ENCODE assay signal across 1 cellular context in the genomic region with DNA sequence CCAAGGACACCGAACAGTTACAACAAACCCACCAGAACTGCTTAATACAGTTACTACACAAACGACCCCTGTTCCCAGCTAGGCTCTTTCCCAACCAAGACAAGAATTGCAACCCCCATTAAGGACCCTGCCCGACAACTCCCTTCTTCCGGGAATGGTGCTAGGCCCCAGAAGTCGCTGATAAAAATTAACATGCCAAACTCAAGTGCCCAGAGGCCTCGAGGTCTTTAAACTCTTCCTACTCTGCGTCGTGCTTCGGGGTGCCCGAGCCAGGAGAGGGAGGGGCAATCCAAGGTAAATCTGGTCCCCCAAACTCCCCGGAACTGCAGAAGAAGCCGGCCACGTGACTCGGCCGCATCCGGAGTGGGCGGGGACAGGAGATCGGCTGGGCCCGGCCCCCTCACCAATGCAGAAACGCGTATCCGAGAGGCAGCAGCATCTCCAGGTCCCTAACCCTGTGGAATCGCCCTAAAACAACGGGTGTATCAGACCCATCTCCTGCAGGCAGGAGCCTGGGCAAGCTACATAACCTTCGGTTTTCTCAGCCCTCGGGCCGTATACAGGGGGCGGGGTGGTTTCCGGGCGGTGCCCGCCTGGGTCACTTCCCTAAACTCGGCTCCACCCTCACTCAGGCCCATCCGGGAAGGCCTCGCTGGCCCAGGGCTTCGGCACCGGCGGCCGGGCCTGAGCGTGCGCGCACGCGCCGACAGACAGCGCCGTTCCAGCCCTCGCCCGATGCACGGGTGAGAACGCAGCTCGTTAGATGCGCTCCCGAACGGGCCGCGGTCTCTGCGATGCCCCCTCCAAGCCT.
TF ChIP-seq lines count a peak whose summit lies in the region.

No MANE protein-coding gene starts in this region.

TF ChIP-seq in HepG2, 621 proteins besides CTCF, POLR2A, EP300 and RAD21 (continued from another document and continues in another):
- TF ChIP-seq ZUFSP (CRISPR knock-in tag; IDR thresholded peaks at IDR 0.05; ENCODE audit: borderline replicate concordance) (no peak), ZNF878 (CRISPR knock-in tag; IDR thresholded peaks at IDR 0.05) (0 out of 2 replicates have a peak, but pooled peaks have one; percentile 32), HOXA5 (CRISPR knock-in tag; IDR thresholded peaks at IDR 0.05) (0 out of 2 replicates have a peak, but pooled peaks have one; percentile 40), RBM39 (IDR thresholded peaks at IDR 0.05; ENCODE audit: low read depth, low read length, poor library complexity, severe bottlenecking) (peak; percentile 39), RFX5 (IDR thresholded peaks at IDR 0.05; ENCODE audit: low read depth, low read length) (no peak), POGZ (CRISPR knock-in tag; IDR thresholded peaks at IDR 0.05) (peak; percentile 46; the same call in 1 of the 2 replicates), MIER3 (CRISPR knock-in tag; IDR thresholded peaks at IDR 0.05; ENCODE audit: borderline replicate concordance) (no peak), ZNF484 (CRISPR knock-in tag; IDR thresholded peaks at IDR 0.05; ENCODE audit: borderline replicate concordance, low read depth) (peak; percentile 68; the same call in 1 of the 2 replicates), KDM6A (CRISPR knock-in tag; IDR thresholded peaks at IDR 0.05; ENCODE audit: low read depth) (no peak), ZNF296 (CRISPR knock-in tag; conservative IDR thresholded peaks at IDR 0.05) (peak; percentile 73; the same call in 1 of the 2 replicates), ZNF160 (CRISPR knock-in tag; IDR thresholded peaks at IDR 0.05) (no peak), CCDC6 (CRISPR knock-in tag; IDR thresholded peaks at IDR 0.05) (no peak), KAT7 (CRISPR knock-in tag; IDR thresholded peaks at IDR 0.05; ENCODE audit: borderline replicate concordance) (peak; percentile 71; the same call in 1 of the 2 replicates), ZSCAN9 (CRISPR knock-in tag; IDR thresholded peaks at IDR 0.05; ENCODE audit: borderline replicate concordance) (0 out of 2 replicates have a peak, but pooled peaks have one; percentile 23), PRPF4 (IDR thresholded peaks at IDR 0.05; ENCODE audit: low read depth, low read length, poor library complexity, severe bottlenecking) (no peak), SIN3A (IDR thresholded peaks at IDR 0.05; ENCODE audit: borderline replicate concordance, low read depth, low read length) (peak; percentile 88; the same call in 1 of the 2 replicates), HDAC2 (CRISPR knock-in tag; IDR thresholded peaks at IDR 0.05) (peak; percentile 27; the same call in 1 of the 2 replicates), ZNF547 (CRISPR knock-in tag; IDR thresholded peaks at IDR 0.05) (0 out of 2 replicates have a peak, but pooled peaks have one; percentile 6), PHF20 (CRISPR knock-in tag; IDR thresholded peaks at IDR 0.05) (peak; percentile 54), JARID2 (CRISPR knock-in tag; IDR thresholded peaks at IDR 0.05; ENCODE audit: insufficient replicate concordance) (peak; percentile 66), ZFP36L1 (CRISPR knock-in tag; IDR thresholded peaks at IDR 0.05) (no peak), NFKB2 (CRISPR knock-in tag; IDR thresholded peaks at IDR 0.05; ENCODE audit: borderline replicate concordance) (peak; percentile 44; the same call in 1 of the 2 replicates), SPEN (CRISPR knock-in tag; IDR thresholded peaks at IDR 0.05; ENCODE audit: low read depth) (peak; percentile 78), DBP (CRISPR knock-in tag; IDR thresholded peaks at IDR 0.05; ENCODE audit: not compliant biosample characterization) (no peak), DRAP1 (CRISPR knock-in tag; IDR thresholded peaks at IDR 0.05) (peak; percentile 28; the same call in 1 of the 2 replicates), FIP1L1 (IDR thresholded peaks at IDR 0.05; ENCODE audit: borderline replicate concordance, insufficient read depth, low read depth, low read length) (no peak), POLR2AphosphoS5 (IDR thresholded peaks at IDR 0.05; ENCODE audit: low read depth, low read length) (0 out of 2 replicates have a peak, but pooled peaks have one; percentile 23), ZFAT (CRISPR knock-in tag; conservative IDR thresholded peaks at IDR 0.05) (0 out of 2 replicates have a peak, but pooled peaks have one; percentile 53), ZNF331 (CRISPR knock-in tag; IDR thresholded peaks at IDR 0.05) (0 out of 2 replicates have a peak, but pooled peaks have one; percentile 8), ZNF800 (CRISPR knock-in tag; IDR thresholded peaks at IDR 0.05) (peak; percentile 84), POLR2G (IDR thresholded peaks at IDR 0.05; ENCODE audit: low read depth, low read length) (peak; percentile 55; the same call in 1 of the 2 replicates), GABPA (IDR thresholded peaks at IDR 0.05; ENCODE audit: low read depth, low read length) (no peak), GABPA (CRISPR knock-in tag; IDR thresholded peaks at IDR 0.05; ENCODE audit: low read depth) (peak; percentile 82), GATAD1 (CRISPR knock-in tag; IDR thresholded peaks at IDR 0.05) (peak; percentile 68), BHLHE40 (IDR thresholded peaks at IDR 0.05; ENCODE audit: low read length) (peak; percentile 47; the same call in 1 of the 2 replicates), ZFYVE20 (CRISPR knock-in tag; IDR thresholded peaks at IDR 0.05; ENCODE audit: borderline replicate concordance, low read depth) (0 out of 2 replicates have a peak, but pooled peaks have one; percentile 66), MTERF4 (CRISPR knock-in tag; IDR thresholded peaks at IDR 0.05) (peak; percentile 10; the same call in 1 of the 2 replicates), DMAP1 (CRISPR knock-in tag; IDR thresholded peaks at IDR 0.05) (peak; percentile 60; the same call in 1 of the 2 replicates), ZNF747 (CRISPR knock-in tag; IDR thresholded peaks at IDR 0.05; ENCODE audit: borderline replicate concordance) (no peak), SATB2 (CRISPR knock-in tag; IDR thresholded peaks at IDR 0.05) (0 out of 2 replicates have a peak, but pooled peaks have one; percentile 48), SP5 (CRISPR knock-in tag; IDR thresholded peaks at IDR 0.05; ENCODE audit: borderline replicate concordance, low read depth) (peak; percentile 37; the same call in 1 of the 2 replicates), MAF1 (CRISPR knock-in tag; IDR thresholded peaks at IDR 0.05; ENCODE audit: borderline replicate concordance) (0 out of 2 replicates have a peak, but pooled peaks have one; percentile 41), KDM3A (CRISPR knock-in tag; IDR thresholded peaks at IDR 0.05; ENCODE audit: low read depth) (peak; percentile 25; the same call in 1 of the 2 replicates), ZNF317 (CRISPR knock-in tag; IDR thresholded peaks at IDR 0.05) (peak; percentile 58; the same call in 1 of the 2 replicates), NKX3-1 (CRISPR knock-in tag; IDR thresholded peaks at IDR 0.05) (0 out of 2 replicates have a peak, but pooled peaks have one; percentile 43), MXI1 (IDR thresholded peaks at IDR 0.05; ENCODE audit: borderline replicate concordance, low read depth, low read length) (peak; percentile 21; the same call in 1 of the 3 replicates), MXD3 (CRISPR knock-in tag; IDR thresholded peaks at IDR 0.05) (no peak; the same call in 1 of the 2 replicates), FOSL2 (CRISPR knock-in tag; IDR thresholded peaks at IDR 0.05) (no peak), ARNTL (CRISPR knock-in tag; IDR thresholded peaks at IDR 0.05) (peak; percentile 70; the same call in 1 of the 2 replicates), TSC22D2 (CRISPR knock-in tag; IDR thresholded peaks at IDR 0.05; ENCODE audit: borderline replicate concordance) (peak; percentile 30; the same call in 1 of the 2 replicates), ZNF143 (CRISPR knock-in tag; IDR thresholded peaks at IDR 0.05) (peak; percentile 64; the same call in 1 of the 2 replicates)
- TF ChIP-seq, protein P1, sequence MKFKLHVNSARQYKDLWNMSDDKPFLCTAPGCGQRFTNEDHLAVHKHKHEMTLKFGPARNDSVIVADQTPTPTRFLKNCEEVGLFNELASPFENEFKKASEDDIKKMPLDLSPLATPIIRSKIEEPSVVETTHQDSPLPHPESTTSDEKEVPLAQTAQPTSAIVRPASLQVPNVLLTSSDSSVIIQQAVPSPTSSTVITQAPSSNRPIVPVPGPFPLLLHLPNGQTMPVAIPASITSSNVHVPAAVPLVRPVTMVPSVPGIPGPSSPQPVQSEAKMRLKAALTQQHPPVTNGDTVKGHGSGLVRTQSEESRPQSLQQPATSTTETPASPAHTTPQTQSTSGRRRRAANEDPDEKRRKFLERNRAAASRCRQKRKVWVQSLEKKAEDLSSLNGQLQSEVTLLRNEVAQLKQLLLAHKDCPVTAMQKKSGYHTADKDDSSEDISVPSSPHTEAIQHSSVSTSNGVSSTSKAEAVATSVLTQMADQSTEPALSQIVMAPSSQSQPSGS (CRISPR knock-in tag; IDR thresholded peaks at IDR 0.05), result no peak
- TF ChIP-seq, protein P2, sequence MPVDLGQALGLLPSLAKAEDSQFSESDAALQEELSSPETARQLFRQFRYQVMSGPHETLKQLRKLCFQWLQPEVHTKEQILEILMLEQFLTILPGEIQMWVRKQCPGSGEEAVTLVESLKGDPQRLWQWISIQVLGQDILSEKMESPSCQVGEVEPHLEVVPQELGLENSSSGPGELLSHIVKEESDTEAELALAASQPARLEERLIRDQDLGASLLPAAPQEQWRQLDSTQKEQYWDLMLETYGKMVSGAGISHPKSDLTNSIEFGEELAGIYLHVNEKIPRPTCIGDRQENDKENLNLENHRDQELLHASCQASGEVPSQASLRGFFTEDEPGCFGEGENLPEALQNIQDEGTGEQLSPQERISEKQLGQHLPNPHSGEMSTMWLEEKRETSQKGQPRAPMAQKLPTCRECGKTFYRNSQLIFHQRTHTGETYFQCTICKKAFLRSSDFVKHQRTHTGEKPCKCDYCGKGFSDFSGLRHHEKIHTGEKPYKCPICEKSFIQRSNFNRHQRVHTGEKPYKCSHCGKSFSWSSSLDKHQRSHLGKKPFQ (CRISPR knock-in tag; IDR thresholded peaks at IDR 0.05; ENCODE audit: insufficient replicate concordance), result peak; percentile 13
- TF ChIP-seq, protein P3, sequence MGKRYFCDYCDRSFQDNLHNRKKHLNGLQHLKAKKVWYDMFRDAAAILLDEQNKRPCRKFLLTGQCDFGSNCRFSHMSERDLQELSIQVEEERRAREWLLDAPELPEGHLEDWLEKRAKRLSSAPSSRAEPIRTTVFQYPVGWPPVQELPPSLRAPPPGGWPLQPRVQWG (CRISPR knock-in tag; IDR thresholded peaks at IDR 0.05; ENCODE audit: borderline replicate concordance, low read depth), result peak; percentile 26; the same call in 1 of the 2 replicates
